Comparison of ENCODE assay signal across 26 cellular contexts in genomic region chr19:39709026-39709872, GRCh38. TPM values are rescaled to one million over a fixed set of nuclear protein-coding genes. Genes with fewer than 3 reads are reported as not detected.
DNase-seq lines count a peak whose midpoint lies in the region; ATAC-seq, FAIRE-seq and TF ChIP-seq lines count a peak whose summit lies in the region.
"Had no signal": no experiment of that assay in that cellular context is flagged by ENCODE, and none has a peak within 500 bp of the region (broad histone marks: within the 10 kb centered on the region; RNA-seq: fewer than 3 reads in every experiment).

No MANE protein-coding gene starts in this region.

- no peak overlapping the region for H3K56ac ChIP-seq in mesendoderm (ENCODE audit: low read length)

- no peaks in the 10 kb centered on the region for H3K9me3 ChIP-seq in Karpas-422 (ENCODE audit: low read length)
- H3K9me3 ChIP-seq in K562 (replicated peaks; ENCODE audit: control insufficient read depth, insufficient read depth, low read depth, low read length), result no peaks in the 10 kb centered on the region
- H3K9me3 ChIP-seq: SK-N-SH had no signal

- no peak overlapping the region for H2AK5ac ChIP-seq in mesendoderm (ENCODE audit: low read length)

- H2AFZ ChIP-seq in Karpas-422 (ENCODE audit: low read length), result no peak overlapping the region
- no peak overlapping the region for H2AFZ ChIP-seq in K562 (ENCODE audit: low read depth, low read length)

- no peaks in the 10 kb centered on the region for H3K9me2 ChIP-seq in Karpas-422 (replicated peaks; ENCODE audit: insufficient read depth, low read length)
- H3K9me2 ChIP-seq: SK-N-SH had no signal

- no TSS peak for BruUV-seq in K562 (replicated peaks; lab: Mats Ljungman, UMichigan)

- H3K27me3 ChIP-seq in Karpas-422 (ENCODE audit: low read length) (no peaks in the 10 kb centered on the region), K562 (ENCODE audit: control insufficient read depth in 2 of 2, insufficient read depth in 2 of 2, low read length in 2 of 2) (peaks cover 3 to 6% of the 10 kb centered on the region in 2 experiments; a peak in 3 of 5 replicates), mesendoderm (ENCODE audit: insufficient read depth, low read length, poor library complexity) (no peaks in the 10 kb centered on the region)

- FAIRE-seq in GM12891 (lab: Jason Lieb, UNC) (no peak), K562 (lab: Jason Lieb, UNC) (no peak)
- FAIRE-seq: A204.1, HTR-8/SVneo had no signal

- POLR2A ChIA-PET in K562 (lab: Yijun Ruan, JAX), result no interaction called here

- no peak overlapping the region for H3K18ac ChIP-seq in mesendoderm (ENCODE audit: low read length)

- DNase-seq in GM12891 (ENCODE audit: insufficient read length, low spot score), result no peak
- peak; percentile 27 for DNase-seq in Karpas-422
- DNase-seq in K562 (ENCODE audit: extremely low read depth in 1 of 4, low spot score in 3 of 4), result no peak
- peak; percentile 80 for DNase-seq in mesendoderm
- no peak for DNase-seq in AG20443 (ENCODE audit: low spot score)
- no peak for DNase-seq in anterior cingulate cortex (lab: John Stamatoyannopoulos, UW)
- no peak for DNase-seq in activated T-cell treated with anti-CD3 and anti-CD28 coated beads, Interleukin-2, amount 50 U/mL, for 1 hour
- DNase-seq: CD4-positive, CD25-positive, alpha-beta regulatory T cell; DMS79; GOT3; HCEC 1CT; IMR-90; MV-4-11; NCI-H1105 treated with DMSO at 0.1 percent for 48 hours; NCI-H2081; NCI-H2171 treated with DMSO at 0.1 percent for 48 hours; NCI-H446; NCI-H526; RPMI8226; SIG-M5; SK-N-SH had no signal

- H3K79me2 ChIP-seq in Karpas-422 (ENCODE audit: low read length) (no peaks in the 10 kb centered on the region), K562 (ENCODE audit: control insufficient read depth, insufficient read depth, low read length) (no peaks in the 10 kb centered on the region), mesendoderm (ENCODE audit: control insufficient read depth, insufficient read depth, low read length) (no peaks in the 10 kb centered on the region)

- H3K4me3 ChIP-seq in Karpas-422 (ENCODE audit: low read length), result no peak overlapping the region
- no peak overlapping the region for H3K4me3 ChIP-seq in K562
- no peak overlapping the region for H3K4me3 ChIP-seq in mesendoderm (ENCODE audit: low read length)

- H3K27ac ChIP-seq in Karpas-422 (ENCODE audit: low read length) (no peak overlapping the region), K562 (ENCODE audit: extremely low read depth, low read depth, low read length) (no peak overlapping the region), mesendoderm (ENCODE audit: low read depth, low read length) (no peak overlapping the region)

- peaks cover 2% of the 10 kb centered on the region; the same call in 1 of the 2 replicates for H3K36me3 ChIP-seq in Karpas-422 (ENCODE audit: insufficient read depth, low read length)
- H3K36me3 ChIP-seq in K562 (ENCODE audit: control insufficient read depth, insufficient read depth, low read length), result no peaks in the 10 kb centered on the region
- no peaks in the 10 kb centered on the region for H3K36me3 ChIP-seq in mesendoderm (ENCODE audit: control insufficient read depth, insufficient read depth, low read length)

- no peak overlapping the region for H2BK120ac ChIP-seq in mesendoderm (ENCODE audit: low read depth, low read length)

- no peak overlapping the region for H3K4ac ChIP-seq in mesendoderm (ENCODE audit: low read depth, low read length)

- no peaks in the 10 kb centered on the region for H3K79me1 ChIP-seq in mesendoderm (ENCODE audit: low read length)

- H4K20me1 ChIP-seq in Karpas-422 (ENCODE audit: insufficient read depth, low read depth, low read length) (no peaks in the 10 kb centered on the region), K562 (replicated peaks; ENCODE audit: control insufficient read depth, insufficient read depth, low read length) (no peaks in the 10 kb centered on the region; the same call in 1 of the 2 replicates)

- CTCF ChIA-PET in K562 (lab: Yijun Ruan, JAX; ENCODE audit: low intra/inter-chr PET ratio), result no interaction called here

- H4K8ac ChIP-seq in mesendoderm (ENCODE audit: low read depth, low read length), result no peak overlapping the region

- TF ChIP-seq RAD21 in K562 (CRISPR knock-in tag; conservative IDR thresholded peaks at IDR 0.05 in 1 of 2, IDR thresholded peaks at IDR 0.05 in 1 of 2), result no peak

- no peak for TF ChIP-seq CTCF in K562 (IDR thresholded peaks at IDR 0.05 in 2 of 3, conservative IDR thresholded peaks at IDR 0.05 in 1 of 3; ENCODE audit: insufficient read depth in 2 of 3, low read depth in 1 of 3, low read length in 3 of 3)

- TF ChIP-seq POLR2A in GM12891 (IDR thresholded peaks at IDR 0.05; ENCODE audit: low read depth, low read length), result no peak
- no peak for TF ChIP-seq POLR2A in K562 (conservative IDR thresholded peaks at IDR 0.05)

- H2BK5ac ChIP-seq in mesendoderm (ENCODE audit: low read length), result no peak overlapping the region

- H4K5ac ChIP-seq in mesendoderm (ENCODE audit: low read length), result no peak overlapping the region

- intact Hi-C loops in K562 (cut with micrococcal nuclease), result no loop called here

- in situ Hi-C loops in K562 (cut with MboI), result no loop called here

- no peak for TF ChIP-seq EP300 in K562 (IDR thresholded peaks at IDR 0.05; ENCODE audit: low read length)

- H3K4me1 ChIP-seq in Karpas-422 (ENCODE audit: low read length), result peaks cover 53% of the 10 kb centered on the region
- H3K4me1 ChIP-seq in K562 (replicated peaks in 1 of 2; ENCODE audit: control insufficient read depth in 2 of 2, insufficient read depth in 2 of 2, low read length in 2 of 2), result no peaks in the 10 kb centered on the region
- H3K4me1 ChIP-seq in mesendoderm (ENCODE audit: control insufficient read depth, low read depth, low read length), result no peaks in the 10 kb centered on the region

- ATAC-seq in K562 (no peak), GM21360 (IDR thresholded peaks at IDR 0.05; ENCODE audit: unreplicated experiment) (no peak)

- no peak overlapping the region for H3K23ac ChIP-seq in mesendoderm (ENCODE audit: low read length)

- H3K9ac ChIP-seq in Karpas-422 (ENCODE audit: low read length) (no peak overlapping the region), K562 (ENCODE audit: insufficient read depth in 1 of 2, low read depth in 2 of 2, low read length in 2 of 2) (no peak overlapping the region), mesendoderm (ENCODE audit: low read length) (no peak overlapping the region)
- H3K9ac ChIP-seq: SK-N-SH had no signal

- WGBS in K562 (ENCODE audit: insufficient coverage, low coverage, missing lambda C conversion rate), result 0% methylated on average over 5 of the region's 5 CpGs
- no CpG with 5 or more reads among the region's 5 CpGs for WGBS in mesendoderm (ENCODE audit: extremely low coverage, insufficient coverage, low lambda C conversion rate)

- H3K4me2 ChIP-seq in Karpas-422 (ENCODE audit: low read depth, low read length, poor library complexity, severe bottlenecking) (no peak overlapping the region), K562 (ENCODE audit: insufficient read depth, low read length) (no peak overlapping the region), mesendoderm (ENCODE audit: low read length) (no peak overlapping the region)
- H3K4me2 ChIP-seq: SK-N-SH had no signal

- H2BK15ac ChIP-seq in mesendoderm (replicated peaks; ENCODE audit: low read depth), result no peak overlapping the region

- no peaks in the 10 kb centered on the region for H3K9me1 ChIP-seq in K562 (ENCODE audit: control insufficient read depth, insufficient read depth, low read length)

RNA-seq across cellular contexts. Expression of gene LGALS14, which starts 5.0 kb away (rescaled TPM):
- polyA plus RNA-seq in GM12891 (2012; ENCODE audit: low read depth, missing spikeins), result 7.7 TPM
- 3.7 and 6.1 TPM in 2 replicates for total RNA-seq in Karpas-422 (2014; rRNA removed; shearing (Covaris generic); ENCODE audit: low replicate concordance)
- not detected in 2 replicates for total RNA-seq in K562 (2011; cell fraction: chromatin; rRNA removed; ENCODE audit: low replicate concordance)
- total RNA-seq in K562 (2011; cell fraction: nucleolus; rRNA removed), result not detected in 2 replicates
- total RNA-seq in K562 (2011; cell fraction: nucleoplasm; rRNA removed), result not detected in 2 replicates
- not detected in 2 replicates for total RNA-seq in K562 (2014; rRNA removed)
- not detected in 2 replicates for total RNA-seq in K562 (2014; rRNA removed; fragmentation: Illumina TruSeq; extraction: Trizol)
- total RNA-seq in K562 (2015; rRNA removed; fragmentation: Illumina TruSeq; extraction: Trizol), result not detected in 2 replicates
- total RNA-seq in K562 (2021), result not detected in 2 replicates
- polyA plus RNA-seq in K562 (2011; rRNA removed), result not detected in 2 replicates
- polyA plus RNA-seq in K562 (2011; cell fraction: cytosol; rRNA removed), result not detected in 2 replicates
- not detected in 2 replicates for polyA plus RNA-seq in K562 (2011; cell fraction: nucleus; rRNA removed)
- polyA plus RNA-seq in K562 (2012), result 0.14 TPM in 1 of 2 replicates, not detected in the other
- polyA plus RNA-seq in K562 (2014; fragmentation: Illumina TruSeq; extraction: Trizol), result not detected in 2 replicates
- polyA plus RNA-seq in K562 (2014; fragmentation: Nextera tagmentation; extraction: Ambion mirVana), result not detected
- polyA plus RNA-seq in K562 (2014; rRNA removed), result not detected in 2 replicates
- polyA minus RNA-seq in K562 (2011; rRNA and poly(A)+ RNA removed), result not detected in 2 replicates
- polyA minus RNA-seq in K562 (2011; cell fraction: cytosol; rRNA and poly(A)+ RNA removed), result not detected in 2 replicates
- polyA minus RNA-seq in K562 (2011; cell fraction: nucleus; rRNA and poly(A)+ RNA removed), result not detected in 2 replicates
- 0.15 TPM for polyA plus RNA-seq in mesendoderm (2013, experiment 1 of 2)
- polyA plus RNA-seq in mesendoderm (2013, experiment 2 of 2), result 0.06 TPM
- total RNA-seq: CD4-positive, CD25-positive, alpha-beta regulatory T cell; IMR-90; M059J had no signal
- polyA plus RNA-seq: BJ, IMR-90, SK-N-SH had no signal

RNA-seq across cellular contexts. Expression of gene CLC, which starts 28.6 kb away (rescaled TPM):
- 1.7 TPM for polyA plus RNA-seq in GM12891 (2012; ENCODE audit: low read depth, missing spikeins)
- total RNA-seq in Karpas-422 (2014; rRNA removed; shearing (Covaris generic); ENCODE audit: low replicate concordance), result not detected in 2 replicates
- total RNA-seq in K562 (2011; cell fraction: chromatin; rRNA removed; ENCODE audit: low replicate concordance), result not detected in 2 replicates
- not detected in 2 replicates for total RNA-seq in K562 (2011; cell fraction: nucleolus; rRNA removed)
- not detected in 2 replicates for total RNA-seq in K562 (2011; cell fraction: nucleoplasm; rRNA removed)
- total RNA-seq in K562 (2014; rRNA removed) (0.86 TPM in 1 of 2 replicates, not detected in the other), K562 (2014; rRNA removed; fragmentation: Illumina TruSeq; extraction: Trizol) (0.44 TPM in 1 of 2 replicates, not detected in the other), K562 (2015; rRNA removed; fragmentation: Illumina TruSeq; extraction: Trizol) (0.51 TPM in 1 of 2 replicates, not detected in the other), K562 (2021) (0.83 TPM in 1 of 2 replicates, not detected in the other)
- polyA plus RNA-seq in K562 (2011; rRNA removed) (1.3 TPM in 1 of 2 replicates, not detected in the other), K562 (2014; fragmentation: Illumina TruSeq; extraction: Trizol) (0.44 TPM in 1 of 2 replicates, not detected in the other), K562 (2014; fragmentation: Nextera tagmentation; extraction: Ambion mirVana) (under 1 TPM; 0.62 to 0.72 TPM), K562 (2014; rRNA removed) (0.22 and 1.1 TPM in 2 replicates)
- 0.13 and 1.4 TPM in 2 replicates for polyA plus RNA-seq in K562 (2011; cell fraction: cytosol; rRNA removed)
- 0.42 TPM in 1 of 2 replicates, not detected in the other for polyA plus RNA-seq in K562 (2011; cell fraction: nucleus; rRNA removed)
- 0.18 TPM in 2 replicates for polyA plus RNA-seq in K562 (2012)
- not detected in 2 replicates for polyA minus RNA-seq in K562 (2011; rRNA and poly(A)+ RNA removed)
- polyA minus RNA-seq in K562 (2011; cell fraction: cytosol; rRNA and poly(A)+ RNA removed), result not detected in 2 replicates
- polyA minus RNA-seq in K562 (2011; cell fraction: nucleus; rRNA and poly(A)+ RNA removed), result not detected in 2 replicates
- polyA plus RNA-seq in mesendoderm (2013, experiment 1 of 2), result 0.66 TPM
- polyA plus RNA-seq in mesendoderm (2013, experiment 2 of 2), result 1.1 TPM
- total RNA-seq: IMR-90, M059J had no signal
- polyA plus RNA-seq: BJ; CD4-positive, CD25-positive, alpha-beta regulatory T cell; IMR-90; SK-N-SH had no signal

RNA-seq across cellular contexts. Expression of gene LGALS16, which starts 53.5 kb away (rescaled TPM):
- polyA plus RNA-seq in GM12891 (2012; ENCODE audit: low read depth, missing spikeins), result not detected
- not detected in 2 replicates for total RNA-seq in Karpas-422 (2014; rRNA removed; shearing (Covaris generic); ENCODE audit: low replicate concordance)
- not detected in 2 replicates for total RNA-seq in K562 (2011; cell fraction: chromatin; rRNA removed; ENCODE audit: low replicate concordance)
- total RNA-seq in K562 (2011; cell fraction: nucleolus; rRNA removed), result not detected in 2 replicates
- total RNA-seq in K562 (2011; cell fraction: nucleoplasm; rRNA removed), result not detected in 2 replicates
- not detected in 2 replicates for total RNA-seq in K562 (2014; rRNA removed)
- total RNA-seq in K562 (2014; rRNA removed; fragmentation: Illumina TruSeq; extraction: Trizol), result not detected in 2 replicates
- total RNA-seq in K562 (2015; rRNA removed; fragmentation: Illumina TruSeq; extraction: Trizol), result not detected in 2 replicates
- total RNA-seq in K562 (2021), result not detected in 2 replicates
- not detected in 2 replicates for polyA plus RNA-seq in K562 (2011; rRNA removed)
- polyA plus RNA-seq in K562 (2011; cell fraction: cytosol; rRNA removed), result not detected in 2 replicates
- polyA plus RNA-seq in K562 (2011; cell fraction: nucleus; rRNA removed), result not detected in 2 replicates
- 0.22 TPM in 1 of 2 replicates, not detected in the other for polyA plus RNA-seq in K562 (2012)
- polyA plus RNA-seq in K562 (2014; fragmentation: Illumina TruSeq; extraction: Trizol), result not detected in 2 replicates
- polyA plus RNA-seq in K562 (2014; fragmentation: Nextera tagmentation; extraction: Ambion mirVana), result not detected
- not detected in 2 replicates for polyA plus RNA-seq in K562 (2014; rRNA removed)
- not detected in 2 replicates for polyA minus RNA-seq in K562 (2011; rRNA and poly(A)+ RNA removed)
- polyA minus RNA-seq in K562 (2011; cell fraction: cytosol; rRNA and poly(A)+ RNA removed), result not detected in 2 replicates
- polyA minus RNA-seq in K562 (2011; cell fraction: nucleus; rRNA and poly(A)+ RNA removed), result not detected in 2 replicates
- not detected for polyA plus RNA-seq in mesendoderm (2013, experiment 1 of 2)
- polyA plus RNA-seq in mesendoderm (2013, experiment 2 of 2), result not detected
- total RNA-seq: CD4-positive, CD25-positive, alpha-beta regulatory T cell; IMR-90; M059J had no signal
- polyA plus RNA-seq: BJ; CD4-positive, CD25-positive, alpha-beta regulatory T cell; IMR-90; SK-N-SH had no signal

Comparison
In these comparisons a context has a peak if more than half of its experiments do, and no peak if none do; other contexts are left out.
1. DNase-seq: peak in Karpas-422 (single experiment) and mesendoderm (single experiment); none in GM12891 (single experiment), K562 (0 of 4), AG20443 (single experiment), anterior cingulate cortex (0 of 58) and activated T-cell treated with anti-CD3 and anti-CD28 coated beads, Interleukin-2, amount 50 U/mL, for 1 hour (single experiment).